Comparison of ENCODE assay signal across 14 cellular contexts in the genomic region with DNA sequence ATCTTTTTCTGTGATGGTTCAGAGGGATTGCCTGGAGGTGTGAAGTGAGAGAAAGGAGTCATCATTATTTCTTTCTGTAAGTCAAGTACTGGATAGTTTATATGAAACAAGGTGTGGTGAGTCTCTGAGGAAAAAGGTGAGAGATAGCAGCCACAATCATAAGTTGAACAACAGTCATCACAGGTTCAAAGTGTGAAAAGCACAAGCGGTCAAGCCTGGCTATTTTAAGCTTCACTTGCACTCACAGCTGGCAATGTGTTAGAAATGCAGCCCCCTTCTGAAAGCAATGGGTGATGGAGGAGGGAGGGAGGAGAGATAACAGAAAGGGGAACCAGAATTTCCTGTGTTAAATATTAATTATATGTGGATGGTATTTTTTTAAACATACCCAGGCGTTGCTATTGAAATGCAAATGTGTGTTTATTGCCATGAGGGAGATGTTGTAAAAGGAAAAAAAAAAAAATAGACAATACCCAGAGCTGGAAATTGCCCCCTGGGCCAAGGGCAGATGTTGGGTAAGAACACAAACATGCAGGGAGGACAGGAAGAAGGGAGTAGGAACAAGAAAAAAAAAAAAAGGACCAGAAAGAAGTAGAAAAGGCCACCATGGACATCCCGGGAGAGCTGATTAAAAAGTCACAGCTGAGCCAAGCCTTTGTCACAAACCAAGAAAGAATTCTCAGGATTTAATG. TPM values are rescaled to one million over a fixed set of nuclear protein-coding genes. Genes with fewer than 3 reads are reported as not detected.
DNase-seq lines count a peak whose midpoint lies in the region; ATAC-seq and TF ChIP-seq lines count a peak whose summit lies in the region.
"Had no signal": no experiment of that assay in that cellular context is flagged by ENCODE, and none has a peak within 500 bp of the region (broad histone marks: within the 10 kb centered on the region; RNA-seq: fewer than 3 reads in every experiment).

No MANE protein-coding gene starts in this region.

- peak overlapping the region; percentile 96 for H3K27ac ChIP-seq in OCI-LY7 (ENCODE audit: low read depth, low read length, poor library complexity, severe bottlenecking)
- H3K27ac ChIP-seq in PC-9 = no peak overlapping the region
- H3K27ac ChIP-seq: epithelial cell of prostate, neutrophil, vagina had no signal

- TF ChIP-seq CTCF in GM12865 (IDR thresholded peaks at IDR 0.05; ENCODE audit: insufficient read depth, low read depth, low read length, missing control alignments) (no peak), OCI-LY7 (conservative IDR thresholded peaks at IDR 0.05; ENCODE audit: low read length) (no peak), PC-9 (conservative IDR thresholded peaks at IDR 0.05) (no peak)

- H3K79me2 ChIP-seq in OCI-LY7 (ENCODE audit: insufficient read depth, low read depth, low read length) = no peaks in the 10 kb centered on the region
- H3K79me2 ChIP-seq in PC-9 (ENCODE audit: low read depth) = no peaks in the 10 kb centered on the region

- CTCF ChIA-PET in OCI-LY7 (lab: Charles Lee; ENCODE audit: unreplicated experiment) (interaction anchor here (1.0 kb wide), 1 partner anchor 391 kb away, joined by 3 read pairs; no protein-coding TSS in a partner anchor), PC-9 (lab: Charles Lee) (no interaction called here)

- H3K36me3 ChIP-seq in OCI-LY7 (ENCODE audit: insufficient read depth, low read length) (peaks cover 82% of the 10 kb centered on the region), PC-9 (ENCODE audit: low read depth) (no peaks in the 10 kb centered on the region)
- H3K36me3 ChIP-seq: neutrophil, vagina had no signal

- intact Hi-C loops in OCI-LY7 (cut with micrococcal nuclease; ENCODE audit: unreplicated experiment) (loop anchor here (1.0 kb wide), 3 partner anchors 12 to 49 kb away; a partner anchor contains a TSS), PC-9 (cut with micrococcal nuclease; ENCODE audit: unreplicated experiment) (no loop called here)

- H3K9me3 ChIP-seq in OCI-LY7 (ENCODE audit: low read length) (peaks cover 82% of the 10 kb centered on the region), PC-9 (ENCODE audit: insufficient read depth, low read depth) (no peaks in the 10 kb centered on the region)
- H3K9me3 ChIP-seq: neutrophil, vagina had no signal

- POLR2A ChIA-PET in OCI-LY7 (lab: Charles Lee) (interaction anchor here (0.6 to 6.8 kb wide), 20 partner anchors 9 to 522 kb away, joined by 3 to 72 read pairs (median 4); a partner anchor contains a TSS), PC-9 (lab: Charles Lee; ENCODE audit: unreplicated experiment) (no interaction called here)

- ATAC-seq in GM19455 (IDR thresholded peaks at IDR 0.05; ENCODE audit: unreplicated experiment) = peak; percentile 83
- peak; percentile 98 for ATAC-seq in HG02973 (IDR thresholded peaks at IDR 0.05; ENCODE audit: unreplicated experiment)
- ATAC-seq: HepG2 had no signal

- no peaks in the 10 kb centered on the region for H3K27me3 ChIP-seq in PC-9 (ENCODE audit: insufficient read depth, low read depth)
- H3K27me3 ChIP-seq: neutrophil, vagina had no signal

- peak; percentile 49 for DNase-seq in GM12865 (ENCODE audit: low read depth)
- peak; percentile 95 for DNase-seq in OCI-LY7 (ENCODE audit: low spot score)
- DNase-seq in KBM-7 = no peak
- DNase-seq in HT-29 (ENCODE audit: low spot score) = no peak
- no peak for DNase-seq in PC-9
- DNase-seq in ACHN = no peak
- DNase-seq: activated CD8-positive, alpha-beta memory T cell treated with anti-CD3 and anti-CD28 coated beads for 24 hours; SHP77 had no signal

- BruUV-seq in OCI-LY7 (replicated peaks; lab: Mats Ljungman, UMichigan) (no TSS peak), PC-9 (replicated peaks; lab: Mats Ljungman, UMichigan) (no TSS peak)

- no peaks in the 10 kb centered on the region for H3K9me2 ChIP-seq in OCI-LY7 (ENCODE audit: insufficient read depth, low read length)
- H3K9me2 ChIP-seq in PC-9 (ENCODE audit: insufficient read depth) = no peaks in the 10 kb centered on the region

- H2AFZ ChIP-seq in OCI-LY7 (ENCODE audit: low read length) (peak overlapping the region; percentile 62; the same call in 1 of the 2 replicates), PC-9 (no peak overlapping the region)

- no peak overlapping the region for H3K4me3 ChIP-seq in GM12865 (ENCODE audit: low read depth, low read length)
- H3K4me3 ChIP-seq in OCI-LY7 (ENCODE audit: low read depth, low read length, poor library complexity, severe bottlenecking) = peak overlapping the region; percentile 33
- no peak overlapping the region for H3K4me3 ChIP-seq in PC-9
- H3K4me3 ChIP-seq: vagina had no signal

- H4K20me1 ChIP-seq in OCI-LY7 (ENCODE audit: insufficient read depth, low read length) (no peaks in the 10 kb centered on the region), PC-9 (ENCODE audit: insufficient read depth) (no peaks in the 10 kb centered on the region)

- H3K4me2 ChIP-seq in OCI-LY7 (ENCODE audit: low read length) (peak overlapping the region; percentile 66), PC-9 (no peak overlapping the region)

- in situ Hi-C loops in KBM-7 (cut with MboI; ENCODE audit: low pct_unique_long_range_greater_than_20kb, low sequenced_read_pairs) = no loop called here
- in situ Hi-C loops in ACHN (cut with HindIII; ENCODE audit: low pct_ligation_motif_present, low pct_unique_long_range_greater_than_20kb, low sequenced_read_pairs) = no loop called here

- H3K4me1 ChIP-seq in OCI-LY7 (ENCODE audit: insufficient read depth, low read length, poor library complexity, severe bottlenecking) (peaks cover 33% of the 10 kb centered on the region), PC-9 (replicated peaks; ENCODE audit: insufficient read depth) (no peaks in the 10 kb centered on the region)
- H3K4me1 ChIP-seq: vagina had no signal

- H3F3A ChIP-seq in PC-9 (ENCODE audit: insufficient read depth, low read depth) = no peaks in the 10 kb centered on the region

RNA-seq across cellular contexts. Expression of a gene that starts 26.8 kb away (rescaled TPM):
- total RNA-seq in OCI-LY7 (2014; rRNA removed; shearing (Covaris generic)) = 40.6 and 45.8 TPM in 2 replicates
- total RNA-seq in OCI-LY7 (2022) = 55.0 and 55.9 TPM in 2 replicates
- not detected in 2 replicates for total RNA-seq in HT-29 (2014; rRNA removed; shearing (Covaris generic))
- 0.41 and 0.50 TPM in 2 replicates for total RNA-seq in PC-9 (2021)
- total RNA-seq: HepG2 had no signal

Comparison
In these comparisons a context has a peak if more than half of its experiments do, and no peak if none do; other contexts are left out.
1. DNase-seq: peak in GM12865 (single experiment) and OCI-LY7 (single experiment); none in KBM-7 (single experiment), HT-29 (single experiment), PC-9 (0 of 2) and ACHN (single experiment).
2. RNA of a gene that starts 26.8 kb away (total RNA-seq): 40.6 to 55.9 TPM in OCI-LY7; 0.41 to 0.50 TPM in PC-9 and not detected in HT-29; every median in the first group is over 10 times any median in the second.